1 cellular context compared by ENCODE assay signal in genomic region chr16:85159226-85159980, GRCh38.
TF ChIP-seq lines count a peak whose summit lies in the region.

No MANE protein-coding gene starts in this region.

TF ChIP-seq in HEK293, 187 proteins besides CTCF, POLR2A, EP300 and RAD21 (continued from another document):
- TF ChIP-seq PRDM2 (tag by site-specific recombination; IDR thresholded peaks at IDR 0.05; ENCODE audit: borderline replicate concordance): no peak
TF ChIP-seq in HEK293: peak in this region for 1.
